In the genomic region with DNA sequence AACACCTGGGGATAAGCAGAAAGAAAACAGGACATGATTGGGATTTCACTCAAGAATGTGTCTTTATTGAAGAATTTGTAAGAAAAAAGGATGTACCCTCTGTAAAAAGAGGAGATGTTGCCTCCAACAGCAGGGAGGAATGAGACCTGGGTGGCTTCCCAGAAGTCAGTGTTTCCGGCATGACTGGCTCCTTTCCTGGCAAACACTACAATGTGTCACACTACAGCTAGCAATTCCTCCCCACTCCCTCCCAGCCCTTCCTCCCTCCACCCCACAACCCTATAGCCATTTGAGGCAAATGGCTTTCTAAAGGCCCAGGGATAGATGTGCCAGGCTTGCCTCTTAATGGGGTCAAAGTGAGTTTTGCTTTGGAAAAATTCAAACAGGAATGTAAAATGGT, we compare ENCODE assay signal across 2 cellular contexts.
A peak's percentile ranks its signal among the peaks of the same experiment; 100 is the strongest.
TF ChIP-seq lines count a peak whose summit lies in the region.

No MANE protein-coding gene starts in this region.

TF ChIP-seq in endothelial cell of umbilical vein, 7 proteins besides CTCF, POLR2A, EP300 and RAD21:
- TF ChIP-seq FOS (IDR thresholded peaks at IDR 0.05; ENCODE audit: borderline replicate concordance, insufficient read depth, low read length) (peak; percentile 82), JUN (IDR thresholded peaks at IDR 0.05; ENCODE audit: borderline replicate concordance, insufficient read depth, insufficient read length, low read depth) (peak; percentile 76), EZH2 (IDR thresholded peaks at IDR 0.05; ENCODE audit: borderline replicate concordance, low read depth, low read length, severe bottlenecking) (no peak), POLR2AphosphoS5 (IDR thresholded peaks at IDR 0.05; ENCODE audit: insufficient read depth, low read depth, low read length) (peak; percentile 85)
- TF ChIP-seq, protein P1, sequence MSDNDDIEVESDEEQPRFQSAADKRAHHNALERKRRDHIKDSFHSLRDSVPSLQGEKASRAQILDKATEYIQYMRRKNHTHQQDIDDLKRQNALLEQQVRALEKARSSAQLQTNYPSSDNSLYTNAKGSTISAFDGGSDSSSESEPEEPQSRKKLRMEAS (IDR thresholded peaks at IDR 0.05; ENCODE audit: insufficient read depth, insufficient read length): no peak
TF ChIP-seq in endothelial cell of umbilical vein: peak in this region for 3.

TF ChIP-seq in HepG2, 621 proteins besides CTCF, POLR2A, EP300 and RAD21:
- TF ChIP-seq ZNF557 (CRISPR knock-in tag; IDR thresholded peaks at IDR 0.05) (no peak), ZNF605 (CRISPR knock-in tag; IDR thresholded peaks at IDR 0.05) (no peak), ZNF543 (CRISPR knock-in tag; IDR thresholded peaks at IDR 0.05) (no peak), ZNF792 (CRISPR knock-in tag; IDR thresholded peaks at IDR 0.05) (no peak), ZNF460 (CRISPR knock-in tag; IDR thresholded peaks at IDR 0.05; ENCODE audit: borderline replicate concordance) (no peak), GFI1 (CRISPR knock-in tag; IDR thresholded peaks at IDR 0.05; ENCODE audit: borderline replicate concordance) (no peak), ZSCAN12 (CRISPR knock-in tag; IDR thresholded peaks at IDR 0.05) (no peak), MIXL1 (CRISPR knock-in tag; IDR thresholded peaks at IDR 0.05) (no peak), SOX5 (CRISPR knock-in tag; IDR thresholded peaks at IDR 0.05; ENCODE audit: borderline replicate concordance) (no peak), ZNF713 (CRISPR knock-in tag; IDR thresholded peaks at IDR 0.05) (no peak), HOXA7 (CRISPR knock-in tag; IDR thresholded peaks at IDR 0.05) (no peak), MTA3 (CRISPR knock-in tag; IDR thresholded peaks at IDR 0.05) (no peak), GLI4 (CRISPR knock-in tag; IDR thresholded peaks at IDR 0.05; ENCODE audit: borderline replicate concordance) (no peak), HOXA5 (CRISPR knock-in tag; IDR thresholded peaks at IDR 0.05) (no peak), ASH2L (IDR thresholded peaks at IDR 0.05; ENCODE audit: insufficient read length, low read depth, low read length) (no peak)
- TF ChIP-seq, protein P2, sequence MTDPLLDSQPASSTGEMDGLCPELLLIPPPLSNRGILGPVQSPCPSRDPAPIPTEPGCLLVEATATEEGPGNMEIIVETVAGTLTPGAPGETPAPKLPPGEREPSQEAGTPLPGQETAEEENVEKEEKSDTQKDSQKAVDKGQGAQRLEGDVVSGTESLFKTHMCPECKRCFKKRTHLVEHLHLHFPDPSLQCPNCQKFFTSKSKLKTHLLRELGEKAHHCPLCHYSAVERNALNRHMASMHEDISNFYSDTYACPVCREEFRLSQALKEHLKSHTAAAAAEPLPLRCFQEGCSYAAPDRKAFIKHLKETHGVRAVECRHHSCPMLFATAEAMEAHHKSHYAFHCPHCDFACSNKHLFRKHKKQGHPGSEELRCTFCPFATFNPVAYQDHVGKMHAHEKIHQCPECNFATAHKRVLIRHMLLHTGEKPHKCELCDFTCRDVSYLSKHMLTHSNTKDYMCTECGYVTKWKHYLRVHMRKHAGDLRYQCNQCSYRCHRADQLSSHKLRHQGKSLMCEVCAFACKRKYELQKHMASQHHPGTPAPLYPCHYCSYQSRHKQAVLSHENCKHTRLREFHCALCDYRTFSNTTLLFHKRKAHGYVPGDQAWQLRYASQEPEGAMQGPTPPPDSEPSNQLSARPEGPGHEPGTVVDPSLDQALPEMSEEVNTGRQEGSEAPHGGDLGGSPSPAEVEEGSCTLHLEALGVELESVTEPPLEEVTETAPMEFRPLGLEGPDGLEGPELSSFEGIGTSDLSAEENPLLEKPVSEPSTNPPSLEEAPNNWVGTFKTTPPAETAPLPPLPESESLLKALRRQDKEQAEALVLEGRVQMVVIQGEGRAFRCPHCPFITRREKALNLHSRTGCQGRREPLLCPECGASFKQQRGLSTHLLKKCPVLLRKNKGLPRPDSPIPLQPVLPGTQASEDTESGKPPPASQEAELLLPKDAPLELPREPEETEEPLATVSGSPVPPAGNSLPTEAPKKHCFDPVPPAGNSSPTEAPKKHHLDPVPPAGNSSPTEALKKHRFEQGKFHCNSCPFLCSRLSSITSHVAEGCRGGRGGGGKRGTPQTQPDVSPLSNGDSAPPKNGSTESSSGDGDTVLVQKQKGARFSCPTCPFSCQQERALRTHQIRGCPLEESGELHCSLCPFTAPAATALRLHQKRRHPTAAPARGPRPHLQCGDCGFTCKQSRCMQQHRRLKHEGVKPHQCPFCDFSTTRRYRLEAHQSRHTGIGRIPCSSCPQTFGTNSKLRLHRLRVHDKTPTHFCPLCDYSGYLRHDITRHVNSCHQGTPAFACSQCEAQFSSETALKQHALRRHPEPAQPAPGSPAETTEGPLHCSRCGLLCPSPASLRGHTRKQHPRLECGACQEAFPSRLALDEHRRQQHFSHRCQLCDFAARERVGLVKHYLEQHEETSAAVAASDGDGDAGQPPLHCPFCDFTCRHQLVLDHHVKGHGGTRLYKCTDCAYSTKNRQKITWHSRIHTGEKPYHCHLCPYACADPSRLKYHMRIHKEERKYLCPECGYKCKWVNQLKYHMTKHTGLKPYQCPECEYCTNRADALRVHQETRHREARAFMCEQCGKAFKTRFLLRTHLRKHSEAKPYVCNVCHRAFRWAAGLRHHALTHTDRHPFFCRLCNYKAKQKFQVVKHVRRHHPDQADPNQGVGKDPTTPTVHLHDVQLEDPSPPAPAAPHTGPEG (CRISPR knock-in tag; IDR thresholded peaks at IDR 0.05): no peak
- TF ChIP-seq, protein P3, sequence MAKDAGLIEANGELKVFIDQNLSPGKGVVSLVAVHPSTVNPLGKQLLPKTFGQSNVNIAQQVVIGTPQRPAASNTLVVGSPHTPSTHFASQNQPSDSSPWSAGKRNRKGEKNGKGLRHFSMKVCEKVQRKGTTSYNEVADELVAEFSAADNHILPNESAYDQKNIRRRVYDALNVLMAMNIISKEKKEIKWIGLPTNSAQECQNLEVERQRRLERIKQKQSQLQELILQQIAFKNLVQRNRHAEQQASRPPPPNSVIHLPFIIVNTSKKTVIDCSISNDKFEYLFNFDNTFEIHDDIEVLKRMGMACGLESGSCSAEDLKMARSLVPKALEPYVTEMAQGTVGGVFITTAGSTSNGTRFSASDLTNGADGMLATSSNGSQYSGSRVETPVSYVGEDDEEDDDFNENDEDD (CRISPR knock-in tag; IDR thresholded peaks at IDR 0.05; ENCODE audit: borderline replicate concordance): no peak
- TF ChIP-seq, protein P4, sequence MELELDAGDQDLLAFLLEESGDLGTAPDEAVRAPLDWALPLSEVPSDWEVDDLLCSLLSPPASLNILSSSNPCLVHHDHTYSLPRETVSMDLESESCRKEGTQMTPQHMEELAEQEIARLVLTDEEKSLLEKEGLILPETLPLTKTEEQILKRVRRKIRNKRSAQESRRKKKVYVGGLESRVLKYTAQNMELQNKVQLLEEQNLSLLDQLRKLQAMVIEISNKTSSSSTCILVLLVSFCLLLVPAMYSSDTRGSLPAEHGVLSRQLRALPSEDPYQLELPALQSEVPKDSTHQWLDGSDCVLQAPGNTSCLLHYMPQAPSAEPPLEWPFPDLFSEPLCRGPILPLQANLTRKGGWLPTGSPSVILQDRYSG (CRISPR knock-in tag; IDR thresholded peaks at IDR 0.05): no peak
- TF ChIP-seq, protein P5, sequence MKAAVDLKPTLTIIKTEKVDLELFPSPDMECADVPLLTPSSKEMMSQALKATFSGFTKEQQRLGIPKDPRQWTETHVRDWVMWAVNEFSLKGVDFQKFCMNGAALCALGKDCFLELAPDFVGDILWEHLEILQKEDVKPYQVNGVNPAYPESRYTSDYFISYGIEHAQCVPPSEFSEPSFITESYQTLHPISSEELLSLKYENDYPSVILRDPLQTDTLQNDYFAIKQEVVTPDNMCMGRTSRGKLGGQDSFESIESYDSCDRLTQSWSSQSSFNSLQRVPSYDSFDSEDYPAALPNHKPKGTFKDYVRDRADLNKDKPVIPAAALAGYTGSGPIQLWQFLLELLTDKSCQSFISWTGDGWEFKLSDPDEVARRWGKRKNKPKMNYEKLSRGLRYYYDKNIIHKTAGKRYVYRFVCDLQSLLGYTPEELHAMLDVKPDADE (CRISPR knock-in tag; IDR thresholded peaks at IDR 0.05): no peak
